35 cellular contexts compared by ENCODE assay signal in the genomic region with DNA sequence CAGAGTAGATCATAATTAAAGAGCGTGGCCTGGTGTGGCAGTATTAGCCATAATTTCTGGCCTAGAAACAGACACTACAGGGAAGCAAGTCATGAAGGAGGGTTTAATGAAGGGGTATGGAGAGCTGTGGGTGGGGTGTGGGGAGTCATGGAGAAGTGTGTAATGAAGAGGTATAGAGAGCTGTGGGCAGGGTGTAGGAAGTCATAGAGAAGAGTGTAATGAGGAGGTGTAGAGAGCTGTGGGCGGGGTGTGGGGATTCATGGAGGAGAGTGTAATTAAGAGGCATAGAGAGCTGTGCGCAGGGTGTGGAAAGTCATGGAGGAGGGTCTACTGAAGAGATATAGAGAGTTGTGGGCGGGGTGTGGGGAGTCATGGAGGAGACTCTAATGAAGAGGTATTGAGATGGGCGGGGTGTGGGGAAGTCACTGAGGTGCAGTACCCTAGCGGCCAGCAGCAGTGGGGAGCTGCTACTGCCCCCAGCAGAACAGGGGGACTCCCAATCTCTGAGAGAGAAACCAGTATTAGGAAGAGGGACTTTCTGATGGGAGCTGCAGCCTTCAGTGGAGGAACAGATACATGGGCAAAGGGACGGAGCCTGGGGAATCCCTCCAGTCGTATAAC.
"Had no signal": no experiment of that assay in that cellular context is flagged by ENCODE, and none has a peak within 500 bp of the region (broad histone marks: within the 10 kb centered on the region; RNA-seq: fewer than 3 reads in every experiment).

No MANE protein-coding gene starts in this region.

- H3K4me1 ChIP-seq: Peyer's patch, SJSA1 had no signal

- H3K27ac ChIP-seq: brain microvascular endothelial cell, Peyer's patch, SJSA1, VCaP had no signal

- H3K27ac Mint-ChIP-seq: activated B cell treated with CpG ODN at 0.5 μM for 24 hours; activated CD4-positive, alpha-beta memory T cell treated with anti-CD3 and anti-CD28 coated beads for 36 hours; activated naive CD8-positive, alpha-beta T cell treated with anti-CD3 and anti-CD28 coated beads for 36 hours; activated T-helper 1 cell treated with anti-CD3 and anti-CD28 coated beads, Interleukin-12 subunit alpha, Interleukin-12 subunit beta, Interleukin-2, Interleukin-4 antibody, amounts not matched to agents 30 ng/mL and 10 ng/mL and 1 ng/mL, durations not matched to agents 14 hours and 24 hours and 36 hours; T-helper 17 cell had no signal

- H3K36me3 ChIP-seq: brain microvascular endothelial cell, MG63, Peyer's patch, SJSA1 had no signal

- DNase-seq: activated B cell treated with CpG ODN at 0.5 μM for 24 hours; activated CD4-positive, alpha-beta memory T cell treated with anti-CD3 and anti-CD28 coated beads for 36 hours; activated CD4-positive, alpha-beta T cell treated with anti-CD3 and anti-CD28 coated beads for 4 hours; activated CD4-positive, alpha-beta T cell treated with anti-CD3 and anti-CD28 coated beads, Interleukin-2, amount 50 U/mL, for 1 hour; activated CD4-positive, CD25-positive, alpha-beta regulatory T cell treated with anti-CD3 and anti-CD28 coated beads, Interleukin-2, amount 50 U/mL, for 72 hours; activated CD8-positive, alpha-beta memory T cell treated with anti-CD3 and anti-CD28 coated beads, Interleukin-2, amount 50 U/mL, for 4 hours; activated naive CD4-positive, alpha-beta T cell treated with anti-CD3 and anti-CD28 coated beads, Interleukin-2, amount 50 U/mL, for 16 hours; activated naive CD8-positive, alpha-beta T cell treated with anti-CD3 and anti-CD28 coated beads for 36 hours; activated T-cell treated with anti-CD3 and anti-CD28 coated beads for 4 hours; activated T-cell treated with anti-CD3 and anti-CD28 coated beads, Interleukin-2, amount 50 U/mL, for 4 hours; amniotic stem cell; aorta; central memory CD4-positive, alpha-beta T cell; Kasumi-1; NCI-H1048; NCI-H1105 treated with DMSO at 0.1 percent for 48 hours; NCI-H146; NCI-H187; NCI-H2029 treated with DMSO at 0.1 percent for 48 hours; NCI-H2107; NCI-H2171 treated with DMSO at 0.1 percent for 48 hours; NCI-H2227 treated with DMSO at 0.1 percent for 48 hours; NCI-H446 treated with DMSO at 0.1 percent for 48 hours; NCI-H524; Peyer's patch; SHP77 treated with DMSO at 0.1 percent for 48 hours; SK-N-SH; T-helper 17 cell; T-helper 9 cell had no signal

- H3K9ac ChIP-seq: SK-N-SH had no signal

- H3K4me3 Mint-ChIP-seq: activated B cell treated with CpG ODN at 0.5 μM for 24 hours; activated CD4-positive, alpha-beta memory T cell treated with anti-CD3 and anti-CD28 coated beads for 36 hours; activated naive CD8-positive, alpha-beta T cell treated with anti-CD3 and anti-CD28 coated beads for 36 hours; activated T-cell treated with anti-CD3 and anti-CD28 coated beads, Interleukin-2, amount 50 U/mL, for 4 hours; activated T-helper 1 cell treated with anti-CD3 and anti-CD28 coated beads, Interleukin-12 subunit alpha, Interleukin-12 subunit beta, Interleukin-2, Interleukin-4 antibody, amounts not matched to agents 30 ng/mL and 10 ng/mL and 1 ng/mL, durations not matched to agents 14 hours and 24 hours and 36 hours; T-helper 17 cell had no signal

- H3K36me3 Mint-ChIP-seq: activated CD4-positive, alpha-beta memory T cell treated with anti-CD3 and anti-CD28 coated beads for 36 hours; activated naive CD8-positive, alpha-beta T cell treated with anti-CD3 and anti-CD28 coated beads for 36 hours had no signal

- ATAC-seq: activated T-cell treated with anti-CD3 and anti-CD28 coated beads, Interleukin-2, amount 50 U/mL, for 4 hours; T-helper 17 cell had no signal

- H3K4me3 ChIP-seq: MG63, Peyer's patch, SJSA1 had no signal

- H3K9me3 Mint-ChIP-seq: activated B cell treated with CpG ODN at 0.5 μM for 24 hours; activated CD4-positive, alpha-beta memory T cell treated with anti-CD3 and anti-CD28 coated beads for 36 hours; activated T-cell treated with anti-CD3 and anti-CD28 coated beads, Interleukin-2, amount 50 U/mL, for 4 hours; activated T-helper 1 cell treated with anti-CD3 and anti-CD28 coated beads, Interleukin-12 subunit alpha, Interleukin-12 subunit beta, Interleukin-2, Interleukin-4 antibody, amounts not matched to agents 30 ng/mL and 10 ng/mL and 1 ng/mL, durations not matched to agents 14 hours and 24 hours and 36 hours had no signal

- FAIRE-seq: colon had no signal

- H3K4me2 ChIP-seq: SK-N-SH had no signal

- H3K27me3 ChIP-seq: brain microvascular endothelial cell, MG63, Peyer's patch, SJSA1 had no signal

- H3K4me1 Mint-ChIP-seq: activated B cell treated with CpG ODN at 0.5 μM for 24 hours; activated naive CD8-positive, alpha-beta T cell treated with anti-CD3 and anti-CD28 coated beads for 36 hours; T-helper 17 cell had no signal

- H3K27me3 Mint-ChIP-seq: activated CD4-positive, alpha-beta memory T cell treated with anti-CD3 and anti-CD28 coated beads for 36 hours; T-helper 17 cell had no signal

- H3K9me3 ChIP-seq: MG63, Peyer's patch, SJSA1, SK-N-SH had no signal
